In the genomic region with DNA sequence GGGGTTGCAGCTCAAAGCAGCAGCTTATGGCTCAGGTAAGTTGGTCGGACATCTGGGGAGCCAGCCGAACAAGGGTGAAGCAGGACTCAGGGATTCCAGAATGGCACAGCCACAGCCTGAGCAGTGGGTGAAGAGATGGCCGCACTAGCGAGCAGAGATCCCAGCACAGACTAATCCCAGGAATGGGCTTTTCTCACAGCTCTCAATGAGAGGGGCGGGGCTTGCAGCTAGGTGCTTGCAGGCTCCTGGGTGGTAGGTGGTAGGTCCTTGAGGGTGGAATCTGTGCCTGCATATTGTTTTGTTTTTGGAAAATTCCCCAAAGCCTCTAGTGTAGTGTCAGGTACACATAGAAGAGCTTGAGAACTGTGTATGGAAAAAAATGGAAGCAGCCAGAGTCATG, we compare ENCODE assay signal across 1 cellular context.
TF ChIP-seq lines count a peak whose summit lies in the region.

No MANE protein-coding gene starts in this region.

TF ChIP-seq in H1, 55 proteins besides CTCF, POLR2A, EP300 and RAD21:
- TF ChIP-seq SIRT6 (IDR thresholded peaks at IDR 0.05; ENCODE audit: low read length) (no peak), CEBPB (IDR thresholded peaks at IDR 0.05; ENCODE audit: low read depth, low read length) (no peak), POLR2AphosphoS5 (IDR thresholded peaks at IDR 0.05; ENCODE audit: low read depth, low read length) (no peak), JUN (IDR thresholded peaks at IDR 0.05; ENCODE audit: low read depth, low read length) (no peak), TAF1 (IDR thresholded peaks at IDR 0.05; ENCODE audit: low read depth, low read length) (no peak), NRF1 (IDR thresholded peaks at IDR 0.05; ENCODE audit: low read depth, low read length) (no peak), SRF (IDR thresholded peaks at IDR 0.05; ENCODE audit: low read depth, low read length) (no peak), BRCA1 (IDR thresholded peaks at IDR 0.05; ENCODE audit: low read depth, low read length) (no peak), ASH2L (IDR thresholded peaks at IDR 0.05; ENCODE audit: low read length) (no peak), BACH1 (IDR thresholded peaks at IDR 0.05; ENCODE audit: low read length) (no peak), YY1 (IDR thresholded peaks at IDR 0.05; ENCODE audit: low read depth, low read length) (no peak), CREB1 (IDR thresholded peaks at IDR 0.05) (no peak), HDAC6 (IDR thresholded peaks at IDR 0.05; ENCODE audit: low read depth, low read length) (no peak), MAX (IDR thresholded peaks at IDR 0.05) (no peak), KDM4A (IDR thresholded peaks at IDR 0.05; ENCODE audit: low read depth, low read length, severe bottlenecking) (no peak), TAF7 (optimal IDR thresholded peaks at IDR 0.05; ENCODE audit: borderline replicate concordance, low read depth, low read length) (no peak), TCF12 (IDR thresholded peaks at IDR 0.05; ENCODE audit: low read depth, low read length) (no peak)
- TF ChIP-seq, protein P1, sequence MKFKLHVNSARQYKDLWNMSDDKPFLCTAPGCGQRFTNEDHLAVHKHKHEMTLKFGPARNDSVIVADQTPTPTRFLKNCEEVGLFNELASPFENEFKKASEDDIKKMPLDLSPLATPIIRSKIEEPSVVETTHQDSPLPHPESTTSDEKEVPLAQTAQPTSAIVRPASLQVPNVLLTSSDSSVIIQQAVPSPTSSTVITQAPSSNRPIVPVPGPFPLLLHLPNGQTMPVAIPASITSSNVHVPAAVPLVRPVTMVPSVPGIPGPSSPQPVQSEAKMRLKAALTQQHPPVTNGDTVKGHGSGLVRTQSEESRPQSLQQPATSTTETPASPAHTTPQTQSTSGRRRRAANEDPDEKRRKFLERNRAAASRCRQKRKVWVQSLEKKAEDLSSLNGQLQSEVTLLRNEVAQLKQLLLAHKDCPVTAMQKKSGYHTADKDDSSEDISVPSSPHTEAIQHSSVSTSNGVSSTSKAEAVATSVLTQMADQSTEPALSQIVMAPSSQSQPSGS (IDR thresholded peaks at IDR 0.05; ENCODE audit: low read length), result no peak
- TF ChIP-seq, protein P2, sequence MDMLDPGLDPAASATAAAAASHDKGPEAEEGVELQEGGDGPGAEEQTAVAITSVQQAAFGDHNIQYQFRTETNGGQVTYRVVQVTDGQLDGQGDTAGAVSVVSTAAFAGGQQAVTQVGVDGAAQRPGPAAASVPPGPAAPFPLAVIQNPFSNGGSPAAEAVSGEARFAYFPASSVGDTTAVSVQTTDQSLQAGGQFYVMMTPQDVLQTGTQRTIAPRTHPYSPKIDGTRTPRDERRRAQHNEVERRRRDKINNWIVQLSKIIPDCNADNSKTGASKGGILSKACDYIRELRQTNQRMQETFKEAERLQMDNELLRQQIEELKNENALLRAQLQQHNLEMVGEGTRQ (IDR thresholded peaks at IDR 0.05; ENCODE audit: low read length), result no peak
